In genomic region chr15:41937568-41937923, GRCh38 we compare ENCODE assay signal across 11 cellular contexts. TPM values are rescaled to one million over a fixed set of nuclear protein-coding genes. Genes with fewer than 3 reads are reported as not detected.
A peak's percentile ranks its signal among the peaks of the same experiment; 100 is the strongest.
DNase-seq lines count a peak whose midpoint lies in the region; ATAC-seq, FAIRE-seq and TF ChIP-seq lines count a peak whose summit lies in the region.
"Had no signal": no experiment of that assay in that cellular context is flagged by ENCODE, and none has a peak within 500 bp of the region (broad histone marks: within the 10 kb centered on the region; RNA-seq: fewer than 3 reads in every experiment).

No MANE protein-coding gene starts in this region.

- no peaks in the 10 kb centered on the region for H3K27me3 Mint-ChIP-seq in activated naive CD8-positive, alpha-beta T cell treated with anti-CD3 and anti-CD28 coated beads for 36 hours
- H3K27me3 Mint-ChIP-seq: progenitor cell of endocrine pancreas had no signal

- POLR2A ChIA-PET in HepG2 (lab: Yijun Ruan, JAX): no interaction called here

- CTCF ChIA-PET in HepG2 (lab: Yijun Ruan, JAX; ENCODE audit: low intra/inter-chr PET ratio, low total read pairs): no interaction called here

- H3K27me3 ChIP-seq in liver (ENCODE audit: control insufficient read depth in 4 of 4, insufficient read depth in 4 of 4, low read length in 3 of 4): no peaks in the 10 kb centered on the region
- no peaks in the 10 kb centered on the region for H3K27me3 ChIP-seq in HepG2 (ENCODE audit: control insufficient read depth in 1 of 2, insufficient read depth in 2 of 2, low read length in 2 of 2)
- no peaks in the 10 kb centered on the region for H3K27me3 ChIP-seq in lung (ENCODE audit: control insufficient read depth, insufficient read depth)
- H3K27me3 ChIP-seq in uterus: no peaks in the 10 kb centered on the region

- TF ChIP-seq POLR2A in HepG2 (IDR thresholded peaks at IDR 0.05; ENCODE audit: insufficient read depth in 1 of 2, low read depth in 2 of 2, low read length in 2 of 2) (no peak), uterus (IDR thresholded peaks at IDR 0.05) (no peak)

- peak overlapping the region; percentile 98 for H3K27ac Mint-ChIP-seq in activated naive CD8-positive, alpha-beta T cell treated with anti-CD3 and anti-CD28 coated beads for 36 hours
- H3K27ac Mint-ChIP-seq: progenitor cell of endocrine pancreas had no signal

- H3K27ac ChIP-seq in liver (ENCODE audit: low read depth in 1 of 2, low read length in 2 of 2) (peak overlapping the region in 1 of 2 donors; percentile 53), HepG2 (ENCODE audit: extremely low read length, insufficient read depth, low read length) (no peak overlapping the region), lung (ENCODE audit: low read depth in 1 of 2, low read length in 1 of 2) (peak overlapping the region; percentile 47 to 86), uterus (peak overlapping the region; percentile 25 to 53)
- H3K27ac ChIP-seq: C4-2B had no signal

- H3K4me3 ChIP-seq in liver (ENCODE audit: low read depth in 1 of 3, low read length in 3 of 3) (no peak overlapping the region), HepG2 (replicated peaks in 1 of 3; ENCODE audit: insufficient read depth in 1 of 3, low read depth in 2 of 3, low read length in 3 of 3) (no peak overlapping the region), lung (no peak overlapping the region), uterus (no peak overlapping the region)

- H2AFZ ChIP-seq in HepG2 (ENCODE audit: low read length): no peak overlapping the region

- peaks cover 64% of the 10 kb centered on the region for H3K4me1 Mint-ChIP-seq in activated naive CD8-positive, alpha-beta T cell treated with anti-CD3 and anti-CD28 coated beads for 36 hours

- H3K4me1 ChIP-seq in liver (ENCODE audit: control insufficient read depth in 4 of 4, insufficient read depth in 4 of 4, low read length in 3 of 4): no peaks in the 10 kb centered on the region
- H3K4me1 ChIP-seq in HepG2 (ENCODE audit: insufficient read depth, low read length): no peaks in the 10 kb centered on the region
- peaks cover 6 to 20% of the 10 kb centered on the region in 2 donors for H3K4me1 ChIP-seq in lung (ENCODE audit: control insufficient read depth in 2 of 2, insufficient read depth in 2 of 2, low read length in 2 of 2)
- H3K4me1 ChIP-seq in uterus: no peaks in the 10 kb centered on the region

- H3K4me2 ChIP-seq in HepG2 (ENCODE audit: low read depth, low read length): no peak overlapping the region

- no peak for DNase-seq in HepG2 (ENCODE audit: low spot score)
- no peak for DNase-seq in activated naive CD8-positive, alpha-beta T cell treated with anti-CD3 and anti-CD28 coated beads for 36 hours
- DNase-seq in lung (ENCODE audit: low spot score): no peak
- no peak for DNase-seq in uterus
- no peak for DNase-seq in AG20443 (ENCODE audit: low spot score)
- DNase-seq: NCI-H1436 had no signal

- no peak for FAIRE-seq in HepG2 (lab: Jason Lieb, UNC)

- no peaks in the 10 kb centered on the region for H4K20me1 ChIP-seq in HepG2 (ENCODE audit: insufficient read depth, low read length)

- TF ChIP-seq RAD21 in liver (IDR thresholded peaks at IDR 0.05) (no peak), HepG2 (CRISPR knock-in tag; IDR thresholded peaks at IDR 0.05) (no peak)

- peaks cover 2% of the 10 kb centered on the region for H3K9me3 Mint-ChIP-seq in activated naive CD8-positive, alpha-beta T cell treated with anti-CD3 and anti-CD28 coated beads for 36 hours

- H3K9me3 ChIP-seq in liver (ENCODE audit: control insufficient read depth in 4 of 4, low read length in 3 of 4) (no peaks in the 10 kb centered on the region), HepG2 (ENCODE audit: low read length) (no peaks in the 10 kb centered on the region), lung (ENCODE audit: control insufficient read depth in 2 of 2, insufficient read depth in 1 of 2, low read length in 1 of 2) (no peaks in the 10 kb centered on the region), uterus (no peaks in the 10 kb centered on the region)

- in situ Hi-C loops in HepG2 (cut with HindIII; ENCODE audit: extremely low pct_ligation_motif_present, low pct_unique_long_range_greater_than_20kb): no loop called here

- peak overlapping the region; percentile 58 for H3K4me3 Mint-ChIP-seq in activated naive CD8-positive, alpha-beta T cell treated with anti-CD3 and anti-CD28 coated beads for 36 hours

- TF ChIP-seq CTCF in liver (IDR thresholded peaks at IDR 0.05; ENCODE audit: low read depth, low read length, missing input control) (no peak), HepG2 (CRISPR knock-in tag; IDR thresholded peaks at IDR 0.05) (no peak), lung (IDR thresholded peaks at IDR 0.05; ENCODE audit: control extremely low read depth, extremely low read depth) (no peak), uterus (IDR thresholded peaks at IDR 0.05) (no peak)

- BruUV-seq in HepG2 (replicated peaks; lab: Mats Ljungman, UMichigan): no TSS peak

- peaks cover 32% of the 10 kb centered on the region for H3K36me3 Mint-ChIP-seq in activated naive CD8-positive, alpha-beta T cell treated with anti-CD3 and anti-CD28 coated beads for 36 hours

- no peak for TF ChIP-seq EP300 in HepG2 (IDR thresholded peaks at IDR 0.05; ENCODE audit: low read depth in 2 of 2, low read length in 2 of 2)
- TF ChIP-seq EP300 in HepG2 (CRISPR knock-in tag; IDR thresholded peaks at IDR 0.05; ENCODE audit: borderline replicate concordance): no peak

- no peaks in the 10 kb centered on the region for H3K79me2 ChIP-seq in HepG2 (ENCODE audit: insufficient read depth, low read length)

- WGBS in liver: 78% methylated on average over 4 of the region's 4 CpGs
- 95% methylated on average over 4 of the region's 4 CpGs for WGBS in HepG2 (ENCODE audit: low lambda C conversion rate)
- 43% methylated on average over 4 of the region's 4 CpGs for WGBS in lung, 2 donors

- ATAC-seq in HepG2: no peak
- no peak for ATAC-seq in lung (ENCODE audit: insufficient read depth, low FRiP score)
- no peak for ATAC-seq in HG02973 (IDR thresholded peaks at IDR 0.05; ENCODE audit: unreplicated experiment)
- no peak for ATAC-seq in GM21825 (IDR thresholded peaks at IDR 0.05; ENCODE audit: unreplicated experiment)

- intact Hi-C loops in HepG2 (cut with micrococcal nuclease; ENCODE audit: unreplicated experiment) (no loop called here), uterus (cut with DNase I; ENCODE audit: low total_unique reads) (no loop called here)

- H3K36me3 ChIP-seq in liver (ENCODE audit: control insufficient read depth in 4 of 4, insufficient read depth in 3 of 4, low read depth in 1 of 4, low read length in 3 of 4) (peaks cover 5 to 14% (median 7%) of the 10 kb centered on the region in 4 donors), HepG2 (replicated peaks in 1 of 2; ENCODE audit: control insufficient read depth in 1 of 2, insufficient read depth in 2 of 2, low read length in 2 of 2) (peaks cover 2 to 6% of the 10 kb centered on the region in 2 experiments; a peak in 2 of 5 replicates), lung (ENCODE audit: control insufficient read depth in 2 of 2, insufficient read depth in 2 of 2, low read length in 2 of 2) (peaks cover 0 to 13% of the 10 kb centered on the region in 2 donors), uterus (no peaks in the 10 kb centered on the region)

- H3K9ac ChIP-seq in liver (ENCODE audit: low read depth in 1 of 2, low read length in 2 of 2) (no peak overlapping the region), HepG2 (ENCODE audit: insufficient read depth, low read depth, low read length) (no peak overlapping the region)

RNA-seq across cellular contexts. Expression of gene EHD4, which starts 34.8 kb away (rescaled TPM):
- total RNA-seq in liver (1 to 10 TPM; 5.1 to 10.0 TPM), HepG2 (2016; rRNA removed; fragmentation: Illumina TruSeq; extraction: Trizol) (4.8 and 4.9 TPM in 2 replicates), lung (10 to 100 TPM; 20.6 to 36.3 TPM), uterus (10 to 100 TPM; 12.8 to 45.2 (median 26.1) TPM)
- polyA plus RNA-seq in liver (1 to 10 TPM; 3.3 to 7.3 TPM), HepG2 (2011; rRNA removed) (3.1 and 4.2 TPM in 2 replicates), lung (10 to 100 TPM; 16.4 to 31.1 TPM)
- 0.97 and 1.0 TPM in 2 replicates for total RNA-seq in HepG2 (2016; cell fraction: cytosol; rRNA removed; fragmentation: Illumina TruSeq; extraction: Trizol; ENCODE audit: low read depth)
- total RNA-seq in HepG2 (2016; cell fraction: insoluble cytoplasmic fraction; rRNA removed; fragmentation: Illumina TruSeq; extraction: Trizol): 4.7 and 4.8 TPM in 2 replicates
- 3.1 and 3.3 TPM in 2 replicates for total RNA-seq in HepG2 (2016; cell fraction: membrane; rRNA removed; fragmentation: Illumina TruSeq; extraction: Trizol)
- 2.8 and 3.3 TPM in 2 replicates for total RNA-seq in HepG2 (2016; cell fraction: nucleus; rRNA removed; fragmentation: Illumina TruSeq; extraction: Trizol)
- 3.3 and 3.5 TPM in 2 replicates for polyA plus RNA-seq in HepG2 (2011; cell fraction: cytosol; rRNA removed)
- polyA plus RNA-seq in HepG2 (2011; cell fraction: nucleus; rRNA removed): 2.8 and 2.9 TPM in 2 replicates
- polyA plus RNA-seq in HepG2 (2012): 1.7 and 3.1 TPM in 2 replicates
- 0.84 and 1.1 TPM in 2 replicates for polyA plus RNA-seq in HepG2 (2016; cell fraction: cytosol; fragmentation: Illumina TruSeq; extraction: Trizol; ENCODE audit: low read depth)
- polyA plus RNA-seq in HepG2 (2016; cell fraction: insoluble cytoplasmic fraction; fragmentation: Illumina TruSeq; extraction: Trizol; ENCODE audit: low read depth): 4.5 and 4.7 TPM in 2 replicates
- polyA plus RNA-seq in HepG2 (2016; cell fraction: membrane; fragmentation: Illumina TruSeq; extraction: Trizol; ENCODE audit: low read depth): 2.2 and 2.4 TPM in 2 replicates
- polyA plus RNA-seq in HepG2 (2016; cell fraction: nucleus; fragmentation: Illumina TruSeq; extraction: Trizol; ENCODE audit: insufficient read depth, low read depth): 2.2 and 2.6 TPM in 2 replicates
- 10.8 and 22.1 TPM in 2 replicates for polyA minus RNA-seq in HepG2 (2011; rRNA and poly(A)+ RNA removed; ENCODE audit: low replicate concordance)
- 3.8 and 4.5 TPM in 2 replicates for polyA minus RNA-seq in HepG2 (2011; cell fraction: cytosol; rRNA and poly(A)+ RNA removed)
- 5.9 and 6.2 TPM in 2 replicates for polyA minus RNA-seq in HepG2 (2011; cell fraction: nucleus; rRNA and poly(A)+ RNA removed)
- 10 to 100 TPM; 23.5 to 23.6 TPM for total RNA-seq in activated naive CD8-positive, alpha-beta T cell treated with anti-CD3 and anti-CD28 coated beads for 36 hours

RNA-seq across cellular contexts. Expression of gene SPTBN5, which starts 43.7 kb away (rescaled TPM):
- 1 to 10 TPM in 1 of 2 donors, under 1 TPM in 1; 0.14 to 1.7 TPM for total RNA-seq in liver
- under 1 TPM; 0.12 to 0.19 TPM for polyA plus RNA-seq in liver
- 0.01 and 0.07 TPM in 2 replicates for total RNA-seq in HepG2 (2016; rRNA removed; fragmentation: Illumina TruSeq; extraction: Trizol)
- not detected in 2 replicates for total RNA-seq in HepG2 (2016; cell fraction: cytosol; rRNA removed; fragmentation: Illumina TruSeq; extraction: Trizol; ENCODE audit: low read depth)
- total RNA-seq in HepG2 (2016; cell fraction: insoluble cytoplasmic fraction; rRNA removed; fragmentation: Illumina TruSeq; extraction: Trizol): 0.04 TPM in 2 replicates
- total RNA-seq in HepG2 (2016; cell fraction: membrane; rRNA removed; fragmentation: Illumina TruSeq; extraction: Trizol): 0.06 TPM in 1 of 2 replicates, not detected in the other
- total RNA-seq in HepG2 (2016; cell fraction: nucleus; rRNA removed; fragmentation: Illumina TruSeq; extraction: Trizol): 0.06 and 0.09 TPM in 2 replicates
- polyA plus RNA-seq in HepG2 (2011; rRNA removed): 0.01 and 0.03 TPM in 2 replicates
- polyA plus RNA-seq in HepG2 (2011; cell fraction: cytosol; rRNA removed): 0.01 and 0.03 TPM in 2 replicates
- polyA plus RNA-seq in HepG2 (2011; cell fraction: nucleus; rRNA removed): 0.21 and 0.23 TPM in 2 replicates
- 0.16 TPM in 1 of 2 replicates, not detected in the other for polyA plus RNA-seq in HepG2 (2012)
- 0.01 TPM in 1 of 2 replicates, not detected in the other for polyA plus RNA-seq in HepG2 (2016; cell fraction: cytosol; fragmentation: Illumina TruSeq; extraction: Trizol; ENCODE audit: low read depth)
- polyA plus RNA-seq in HepG2 (2016; cell fraction: insoluble cytoplasmic fraction; fragmentation: Illumina TruSeq; extraction: Trizol; ENCODE audit: low read depth): 0.11 TPM in 1 of 2 replicates, not detected in the other
- polyA plus RNA-seq in HepG2 (2016; cell fraction: membrane; fragmentation: Illumina TruSeq; extraction: Trizol; ENCODE audit: low read depth): 0.01 and 0.08 TPM in 2 replicates
- 0.36 and 0.44 TPM in 2 replicates for polyA plus RNA-seq in HepG2 (2016; cell fraction: nucleus; fragmentation: Illumina TruSeq; extraction: Trizol; ENCODE audit: insufficient read depth, low read depth)
- polyA minus RNA-seq in HepG2 (2011; rRNA and poly(A)+ RNA removed; ENCODE audit: low replicate concordance): 0.40 TPM in 1 of 2 replicates, not detected in the other
- not detected in 2 replicates for polyA minus RNA-seq in HepG2 (2011; cell fraction: cytosol; rRNA and poly(A)+ RNA removed)
- under 0.01 TPM in 1 of 2 replicates, not detected in the other for polyA minus RNA-seq in HepG2 (2011; cell fraction: nucleus; rRNA and poly(A)+ RNA removed)
- total RNA-seq in activated naive CD8-positive, alpha-beta T cell treated with anti-CD3 and anti-CD28 coated beads for 36 hours: under 1 TPM; 0.19 to 0.30 TPM
- 1 to 10 TPM; 1.6 to 2.0 TPM for total RNA-seq in lung
- 1 to 10 TPM; 1.8 to 3.5 TPM for polyA plus RNA-seq in lung
- total RNA-seq in uterus: under 1 TPM in 3 of 4 donors, not detected in 1; 0.51 to 0.76 (median 0.61) TPM
